1 cellular context compared by ENCODE assay signal in the genomic region with DNA sequence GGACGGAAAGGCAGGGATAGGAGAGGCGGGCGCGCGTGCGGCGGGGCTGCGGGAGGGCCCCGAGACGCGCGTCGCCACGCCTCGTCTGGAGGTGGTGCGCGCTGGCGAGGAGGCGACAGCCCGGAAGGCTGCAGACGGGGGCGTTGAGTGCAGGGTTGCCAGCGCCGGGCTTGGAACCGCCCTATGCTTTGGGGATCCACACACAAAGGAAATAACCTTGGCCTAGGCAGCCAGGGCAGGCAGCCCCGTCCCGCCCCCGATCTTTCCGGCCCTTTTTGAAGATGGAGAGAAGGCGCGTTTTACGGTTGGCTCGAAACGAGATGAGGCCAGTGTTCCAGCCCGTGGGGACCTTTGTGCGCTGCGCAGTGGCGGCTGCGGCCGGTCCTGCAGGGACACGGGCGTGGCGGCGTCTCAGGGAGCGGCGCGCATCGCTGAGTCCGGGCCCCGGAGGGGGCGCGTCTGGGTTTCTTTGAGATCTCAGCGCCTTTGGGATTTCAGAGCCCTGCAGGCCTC.
TF ChIP-seq lines count a peak whose summit lies in the region.

No MANE protein-coding gene starts in this region.

TF ChIP-seq in H1, 55 proteins besides CTCF, POLR2A, EP300 and RAD21 (continued from another document):
- TF ChIP-seq EZH2 (IDR thresholded peaks at IDR 0.05; ENCODE audit: low read depth, low read length, severe bottlenecking): peak; percentile 69
- no peak for TF ChIP-seq CREB1 (IDR thresholded peaks at IDR 0.05)
- TF ChIP-seq RNF2 (IDR thresholded peaks at IDR 0.05; ENCODE audit: borderline replicate concordance, low read depth, low read length, missing control alignments, poor library complexity, severe bottlenecking): peak; percentile 28
- TF ChIP-seq CHD2 (IDR thresholded peaks at IDR 0.05; ENCODE audit: low read length): no peak
- TF ChIP-seq GTF2F1 (IDR thresholded peaks at IDR 0.05; ENCODE audit: borderline replicate concordance, low read depth, low read length): no peak
- TF ChIP-seq YY1 (IDR thresholded peaks at IDR 0.05; ENCODE audit: low read depth, low read length): no peak
- TF ChIP-seq E2F6 (IDR thresholded peaks at IDR 0.05): no peak; the same call in none of the 2 replicates
- no peak for TF ChIP-seq GABPA (IDR thresholded peaks at IDR 0.05; ENCODE audit: borderline replicate concordance, insufficient read depth, low read length)
- TF ChIP-seq POLR2AphosphoS5 (IDR thresholded peaks at IDR 0.05; ENCODE audit: low read depth, low read length): no peak
- TF ChIP-seq SIN3A (conservative IDR thresholded peaks at IDR 0.05 in 1 of 2, IDR thresholded peaks at IDR 0.05 in 1 of 2; ENCODE audit: low read depth in 1 of 2, low read length in 2 of 2): 0 out of 4 replicates have a peak, but pooled peaks have one; percentile 10 to 36
- TF ChIP-seq CHD7 (IDR thresholded peaks at IDR 0.05; ENCODE audit: insufficient replicate concordance, low read length): no peak
- TF ChIP-seq SUZ12 (IDR thresholded peaks at IDR 0.05; ENCODE audit: low read length): peak; percentile 79
- TF ChIP-seq HDAC6 (IDR thresholded peaks at IDR 0.05; ENCODE audit: low read depth, low read length): no peak
- TF ChIP-seq, protein P1, sequence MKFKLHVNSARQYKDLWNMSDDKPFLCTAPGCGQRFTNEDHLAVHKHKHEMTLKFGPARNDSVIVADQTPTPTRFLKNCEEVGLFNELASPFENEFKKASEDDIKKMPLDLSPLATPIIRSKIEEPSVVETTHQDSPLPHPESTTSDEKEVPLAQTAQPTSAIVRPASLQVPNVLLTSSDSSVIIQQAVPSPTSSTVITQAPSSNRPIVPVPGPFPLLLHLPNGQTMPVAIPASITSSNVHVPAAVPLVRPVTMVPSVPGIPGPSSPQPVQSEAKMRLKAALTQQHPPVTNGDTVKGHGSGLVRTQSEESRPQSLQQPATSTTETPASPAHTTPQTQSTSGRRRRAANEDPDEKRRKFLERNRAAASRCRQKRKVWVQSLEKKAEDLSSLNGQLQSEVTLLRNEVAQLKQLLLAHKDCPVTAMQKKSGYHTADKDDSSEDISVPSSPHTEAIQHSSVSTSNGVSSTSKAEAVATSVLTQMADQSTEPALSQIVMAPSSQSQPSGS (IDR thresholded peaks at IDR 0.05; ENCODE audit: low read length): no peak
- TF ChIP-seq SRF (IDR thresholded peaks at IDR 0.05; ENCODE audit: low read depth, low read length): no peak
- TF ChIP-seq SP2 (IDR thresholded peaks at IDR 0.05; ENCODE audit: low read length): no peak
- no peak for TF ChIP-seq BCL11A (IDR thresholded peaks at IDR 0.05; ENCODE audit: low read depth in 2 of 2, low read length in 2 of 2)
